In genomic region chr15:69806287-69806915, GRCh38 we compare ENCODE assay signal across 18 cellular contexts.
A peak's percentile ranks its signal among the peaks of the same experiment; 100 is the strongest.
DNase-seq lines count a peak whose midpoint lies in the region; ATAC-seq, FAIRE-seq and TF ChIP-seq lines count a peak whose summit lies in the region.
"Had no signal": no experiment of that assay in that cellular context is flagged by ENCODE, and none has a peak within 500 bp of the region (broad histone marks: within the 10 kb centered on the region; RNA-seq: fewer than 3 reads in every experiment).

No MANE protein-coding gene starts in this region.

- no peak overlapping the region for H4K5ac ChIP-seq in H1 (ENCODE audit: insufficient read length, low read depth, low read length)

- TF ChIP-seq RAD21 in H1 (IDR thresholded peaks at IDR 0.05 in 1 of 2, conservative IDR thresholded peaks at IDR 0.05 in 1 of 2; ENCODE audit: low read depth in 2 of 2, low read length in 2 of 2), result peak in 1 of 2 experiments; percentile 28; a peak in 1 of 4 replicates

- H2AFZ ChIP-seq in H1 (ENCODE audit: low read length), result 0 out of 2 replicates have a peak overlapping the region, but pooled peaks have one; percentile 38
- no peak overlapping the region for H2AFZ ChIP-seq in osteoblast (ENCODE audit: low read length)
- H2AFZ ChIP-seq: GM23248 had no signal

- no peak overlapping the region for H3K18ac ChIP-seq in H1 (ENCODE audit: extremely low read depth, low read length)

- H2BK12ac ChIP-seq in H1 (ENCODE audit: low read depth, low read length), result no peak overlapping the region

- no peak for TF ChIP-seq CTCF in activated CD8-positive, alpha-beta T cell treated with anti-CD3 and anti-CD28 coated beads for 36 hours (IDR thresholded peaks at IDR 0.05)
- peak in 1 of 3 experiments; percentile 19; a peak in 1 of 4 replicates for TF ChIP-seq CTCF in H1 (IDR thresholded peaks at IDR 0.05; ENCODE audit: control extremely low read depth in 1 of 3, insufficient read depth in 1 of 3, low read depth in 1 of 3, low read length in 3 of 3)
- TF ChIP-seq CTCF in osteoblast (IDR thresholded peaks at IDR 0.05; ENCODE audit: extremely low read depth, low read depth, low read length), result no peak

- H4K8ac ChIP-seq in H1 (ENCODE audit: extremely low read depth, insufficient read depth, low read length), result no peak overlapping the region

- peak; percentile 23 for DNase-seq in activated CD8-positive, alpha-beta T cell treated with anti-CD3 and anti-CD28 coated beads, Interleukin-2, amount 10 ng/mL, durations not matched to agents 7 days and 5 days
- DNase-seq in activated CD8-positive, alpha-beta T cell treated with anti-CD3 and anti-CD28 coated beads for 36 hours, result no peak
- peak; percentile 94 for DNase-seq in Jurkat, Clone E6-1 (ENCODE audit: low read depth, low spot score)
- DNase-seq in H1 (ENCODE audit: low read depth in 1 of 2, low spot score in 2 of 2) (no peak), osteoblast (ENCODE audit: insufficient read length, low spot score, missing footprints) (peak; percentile 15), SIG-M5 (lab: John Stamatoyannopoulos, UW) (no peak), NCI-H748 treated with DMSO at 0.1 percent for 48 hours (lab: John Stamatoyannopoulos, UW) (no peak)
- DNase-seq: Calu3, GM23248, NCI-H1048, NCI-H2227 treated with DMSO at 0.1 percent for 48 hours, NCI-H526 treated with DMSO at 0.1 percent for 48 hours had no signal

- no peak overlapping the region for H3K14ac ChIP-seq in H1 (ENCODE audit: insufficient read length)

- ATAC-seq in activated CD8-positive, alpha-beta T cell treated with anti-CD3 and anti-CD28 coated beads, Interleukin-2, amount 10 ng/mL, durations not matched to agents 7 days and 5 days, result no peak
- ATAC-seq in activated CD8-positive, alpha-beta T cell treated with anti-CD3 and anti-CD28 coated beads for 36 hours, result no peak
- no peak for ATAC-seq in HG03460 (IDR thresholded peaks at IDR 0.05; ENCODE audit: unreplicated experiment)
- ATAC-seq: Panc1, Right ventricle myocardium inferior, SK-N-SH treated with all-trans-retinoic acid at 6 μM for 48 hours had no signal

- no peaks in the 10 kb centered on the region for H3K36me3 Mint-ChIP-seq in activated CD8-positive, alpha-beta T cell treated with anti-CD3 and anti-CD28 coated beads, Interleukin-2, amount 10 ng/mL, durations not matched to agents 7 days and 5 days (ENCODE audit: low read depth)
- H3K36me3 Mint-ChIP-seq in activated CD8-positive, alpha-beta T cell treated with anti-CD3 and anti-CD28 coated beads for 36 hours (ENCODE audit: low read depth), result no peaks in the 10 kb centered on the region

- H3K79me1 ChIP-seq in H1 (ENCODE audit: low read depth, low read length), result no peaks in the 10 kb centered on the region

- H3K4me1 ChIP-seq in H1 (replicated peaks in 1 of 4; ENCODE audit: control insufficient read depth in 3 of 4, insufficient read depth in 4 of 4, low read length in 3 of 4) (peaks cover 0 to 3% (median 0%) of the 10 kb centered on the region in 4 experiments; a peak in 1 of 7 replicates), osteoblast (ENCODE audit: insufficient read depth, low read length) (no peaks in the 10 kb centered on the region)

- H4K91ac ChIP-seq in H1 (replicated peaks; ENCODE audit: insufficient read length, low read length), result no peak overlapping the region

- H3K23me2 ChIP-seq in H1 (ENCODE audit: low read depth, low read length), result no peaks in the 10 kb centered on the region; the same call in 1 of the 2 replicates

- WGBS in H1 (ENCODE audit: extremely low coverage in 1 of 2, insufficient coverage in 1 of 2, insufficient read length in 1 of 2, insufficient replicate concordance in 2 of 2, low coverage in 1 of 2, low lambda C conversion rate in 2 of 2, missing lambda C conversion rate in 1 of 2), 2 experiments, result 87% methylated on average over 10 of the region's 10 CpGs; no CpG with 5 or more reads in 1 of the 2 experiments

- H3K4ac ChIP-seq in H1 (replicated peaks; ENCODE audit: insufficient read length, low read depth, low read length), result no peak overlapping the region

- H3K36me3 ChIP-seq in H1 (ENCODE audit: control insufficient read depth in 2 of 4, insufficient read depth in 4 of 4, low read length in 3 of 4) (no peaks in the 10 kb centered on the region; a peak in 1 of 8 replicates), osteoblast (ENCODE audit: insufficient read depth, low read length) (no peaks in the 10 kb centered on the region)

- TF ChIP-seq POLR2A in H1 (IDR thresholded peaks at IDR 0.05; ENCODE audit: control extremely low read depth in 1 of 2, low read depth in 2 of 2, low read length in 2 of 2), result no peak

- no peak overlapping the region for H3K56ac ChIP-seq in H1 (replicated peaks; ENCODE audit: insufficient read length, low read depth, low read length)

- H3K9me3 ChIP-seq in H1 (ENCODE audit: insufficient read depth in 2 of 2, low read depth in 1 of 2, low read length in 1 of 2) (no peaks in the 10 kb centered on the region), osteoblast (ENCODE audit: low read depth, low read length) (no peaks in the 10 kb centered on the region)

- CTCF ChIA-PET in activated CD8-positive, alpha-beta T cell treated with anti-CD3 and anti-CD28 coated beads, Interleukin-2, amount 10 ng/mL, durations not matched to agents 7 days and 5 days (lab: Charles Lee), result no interaction called here
- CTCF ChIA-PET in activated CD8-positive, alpha-beta T cell treated with anti-CD3 and anti-CD28 coated beads for 36 hours (lab: Charles Lee), result no interaction called here
- CTCF ChIA-PET in H1 (lab: Charles Lee; ENCODE audit: partially characterized antibody), result interaction anchor here (1.1 kb wide), 1 partner anchor 8 kb away, joined by 3 read pairs; no protein-coding TSS in a partner anchor

- H2BK15ac ChIP-seq in H1 (ENCODE audit: low read length), result no peak overlapping the region

- POLR2A ChIA-PET in activated CD8-positive, alpha-beta T cell treated with anti-CD3 and anti-CD28 coated beads, Interleukin-2, amount 10 ng/mL, durations not matched to agents 7 days and 5 days (lab: Charles Lee), result no interaction called here
- POLR2A ChIA-PET in activated CD8-positive, alpha-beta T cell treated with anti-CD3 and anti-CD28 coated beads for 36 hours (lab: Charles Lee), result interaction anchor here (0.6 kb wide), 1 partner anchor 10 kb away, joined by 3 read pairs; no protein-coding TSS in a partner anchor
- POLR2A ChIA-PET in H1 (lab: Charles Lee; ENCODE audit: partially characterized antibody), result interaction anchor here (0.8 kb wide), 1 partner anchor 14 kb away, joined by 4 read pairs; no protein-coding TSS in a partner anchor

- H3K4me3 Mint-ChIP-seq in activated CD8-positive, alpha-beta T cell treated with anti-CD3 and anti-CD28 coated beads, Interleukin-2, amount 10 ng/mL, durations not matched to agents 7 days and 5 days, result no peak overlapping the region
- no peak overlapping the region for H3K4me3 Mint-ChIP-seq in activated CD8-positive, alpha-beta T cell treated with anti-CD3 and anti-CD28 coated beads for 36 hours

- H3K79me2 ChIP-seq in H1 (ENCODE audit: control insufficient read depth in 1 of 2, insufficient read depth in 2 of 2, low read length in 2 of 2) (no peaks in the 10 kb centered on the region), osteoblast (ENCODE audit: insufficient read depth, low read length) (no peaks in the 10 kb centered on the region)

- H3K9ac ChIP-seq in H1 (replicated peaks in 1 of 4; ENCODE audit: extremely low read depth in 1 of 4, low read depth in 3 of 4, low read length in 3 of 4), result no peak overlapping the region
- H3K9ac ChIP-seq: GM23248 had no signal

- intact Hi-C loops in activated CD8-positive, alpha-beta T cell treated with anti-CD3 and anti-CD28 coated beads for 36 hours (cut with micrococcal nuclease), result no loop called here

- H3K4me2 ChIP-seq in H1 (ENCODE audit: insufficient read depth in 1 of 2, low read depth in 2 of 2, low read length in 2 of 2), result no peak overlapping the region
- no peak overlapping the region for H3K4me2 ChIP-seq in osteoblast (ENCODE audit: insufficient read depth, low read length)

- H3K4me3 ChIP-seq in Jurkat, Clone E6-1 (ENCODE audit: low read length), result no peak overlapping the region
- no peak overlapping the region for H3K4me3 ChIP-seq in H1 (ENCODE audit: extremely low read depth in 1 of 4, insufficient read depth in 2 of 4, low read depth in 3 of 4, low read length in 4 of 4)
- H3K4me3 ChIP-seq in osteoblast (ENCODE audit: insufficient read depth, low read length), result no peak overlapping the region
- H3K4me3 ChIP-seq: GM23248 had no signal

- H2BK20ac ChIP-seq in H1 (ENCODE audit: low read length), result no peak overlapping the region

- peaks cover 30% of the 10 kb centered on the region for H3K4me1 Mint-ChIP-seq in activated CD8-positive, alpha-beta T cell treated with anti-CD3 and anti-CD28 coated beads, Interleukin-2, amount 10 ng/mL, durations not matched to agents 7 days and 5 days (ENCODE audit: low read depth)
- peaks cover 18% of the 10 kb centered on the region for H3K4me1 Mint-ChIP-seq in activated CD8-positive, alpha-beta T cell treated with anti-CD3 and anti-CD28 coated beads for 36 hours (ENCODE audit: low read depth)

- no peak for FAIRE-seq in H1 (lab: Jason Lieb, UNC)
- FAIRE-seq: G401.6, GM19239 had no signal

- no peak overlapping the region for H3K27ac ChIP-seq in H1 (ENCODE audit: low read depth, low read length)
- no peak overlapping the region for H3K27ac ChIP-seq in osteoblast (ENCODE audit: low read depth, low read length)
- H3K27ac ChIP-seq: GM23248 had no signal

- H3K27ac Mint-ChIP-seq in activated CD8-positive, alpha-beta T cell treated with anti-CD3 and anti-CD28 coated beads, Interleukin-2, amount 10 ng/mL, durations not matched to agents 7 days and 5 days, result no peak overlapping the region
- H3K27ac Mint-ChIP-seq in activated CD8-positive, alpha-beta T cell treated with anti-CD3 and anti-CD28 coated beads for 36 hours, result no peak overlapping the region

- H4K20me1 ChIP-seq in H1 (replicated peaks in 1 of 2; ENCODE audit: control insufficient read depth in 1 of 2, insufficient read depth in 2 of 2, low read length in 2 of 2) (no peaks in the 10 kb centered on the region), osteoblast (ENCODE audit: insufficient read depth, low read length) (no peaks in the 10 kb centered on the region)

- H2BK120ac ChIP-seq in H1 (replicated peaks; ENCODE audit: low read depth, low read length), result no peak overlapping the region

- no peak overlapping the region for H2BK5ac ChIP-seq in H1 (ENCODE audit: low read depth, low read length)

- H3K27me3 ChIP-seq in H1 (replicated peaks in 1 of 4; ENCODE audit: control insufficient read depth in 3 of 4, extremely low read depth in 1 of 4, insufficient read depth in 3 of 4, low read length in 3 of 4) (no peaks in the 10 kb centered on the region), osteoblast (ENCODE audit: insufficient read depth, low read length) (peaks cover 22% of the 10 kb centered on the region)

- TF ChIP-seq EP300 in H1 (IDR thresholded peaks at IDR 0.05; ENCODE audit: borderline replicate concordance in 1 of 2, low read depth in 2 of 2, low read length in 2 of 2), result no peak

- no peak overlapping the region for H2AK5ac ChIP-seq in H1 (ENCODE audit: low read depth, low read length)

- no peak overlapping the region for H3K23ac ChIP-seq in H1 (ENCODE audit: insufficient read length)

- H3K9me3 Mint-ChIP-seq in activated CD8-positive, alpha-beta T cell treated with anti-CD3 and anti-CD28 coated beads, Interleukin-2, amount 10 ng/mL, durations not matched to agents 7 days and 5 days (ENCODE audit: insufficient read depth), result no peaks in the 10 kb centered on the region
- H3K9me3 Mint-ChIP-seq in activated CD8-positive, alpha-beta T cell treated with anti-CD3 and anti-CD28 coated beads for 36 hours, result no peaks in the 10 kb centered on the region

- peaks cover 11% of the 10 kb centered on the region for H3K27me3 Mint-ChIP-seq in activated CD8-positive, alpha-beta T cell treated with anti-CD3 and anti-CD28 coated beads, Interleukin-2, amount 10 ng/mL, durations not matched to agents 7 days and 5 days (ENCODE audit: low read depth)
- peaks cover 6% of the 10 kb centered on the region for H3K27me3 Mint-ChIP-seq in activated CD8-positive, alpha-beta T cell treated with anti-CD3 and anti-CD28 coated beads for 36 hours

Comparison
In these comparisons a context has a peak if more than half of its experiments do, and no peak if none do; other contexts are left out.
1. DNase-seq: peak in activated CD8-positive, alpha-beta T cell treated with anti-CD3 and anti-CD28 coated beads, Interleukin-2, amount 10 ng/mL, durations not matched to agents 7 days and 5 days (single experiment), Jurkat, Clone E6-1 (single experiment) and osteoblast (single experiment); none in activated CD8-positive, alpha-beta T cell treated with anti-CD3 and anti-CD28 coated beads for 36 hours (single experiment), H1 (0 of 2), SIG-M5 (single experiment) and NCI-H748 treated with DMSO at 0.1 percent for 48 hours (single experiment).